Comparison of ENCODE assay signal across 21 cellular contexts in genomic region chr20:56872620-56873458, GRCh38.
DNase-seq lines count a peak whose midpoint lies in the region; ATAC-seq, FAIRE-seq and TF ChIP-seq lines count a peak whose summit lies in the region.
"Had no signal": no experiment of that assay in that cellular context is flagged by ENCODE, and none has a peak within 500 bp of the region (broad histone marks: within the 10 kb centered on the region; RNA-seq: fewer than 3 reads in every experiment).

No MANE protein-coding gene starts in this region.

- H3K9me3 ChIP-seq in OCI-LY7 (ENCODE audit: low read length) (no peaks in the 10 kb centered on the region), mammary epithelial cell (replicated peaks; ENCODE audit: insufficient read depth, low read length) (no peaks in the 10 kb centered on the region), keratinocyte (ENCODE audit: control insufficient read depth, low read depth, low read length) (no peaks in the 10 kb centered on the region), adrenal gland (replicated peaks in 1 of 3) (no peaks in the 10 kb centered on the region)

- intact Hi-C loops in OCI-LY7 (cut with micrococcal nuclease; ENCODE audit: unreplicated experiment) (no loop called here), mammary epithelial cell (cut with micrococcal nuclease) (loop anchor here (1.0 to 10.0 kb wide), 2 partner anchors 158 to 243 kb away; no protein-coding TSS in a partner anchor), posterior cingulate gyrus (cut with DNase I) (no loop called here), adrenal gland (cut with DNase I) (no loop called here)

- no peak overlapping the region for H3K27ac ChIP-seq in OCI-LY7 (ENCODE audit: low read depth, low read length, poor library complexity, severe bottlenecking)
- no peak overlapping the region for H3K27ac ChIP-seq in mammary epithelial cell (ENCODE audit: insufficient read depth, low read depth, low read length)
- H3K27ac ChIP-seq in keratinocyte (ENCODE audit: control insufficient read depth, insufficient read depth, low read length), result no peak overlapping the region
- no peak overlapping the region for H3K27ac ChIP-seq in adrenal gland
- H3K27ac ChIP-seq: BLaER1 treated with 17β-estradiol and CSF1 and Interleukin-3, amounts not matched to agents 10 nM and 100 nM had no signal

- H3K4me3 ChIP-seq in OCI-LY7 (ENCODE audit: low read depth, low read length, poor library complexity, severe bottlenecking) (no peak overlapping the region), mammary epithelial cell (replicated peaks in 1 of 3; ENCODE audit: insufficient read depth in 1 of 3, low read depth in 2 of 3, low read length in 3 of 3) (no peak overlapping the region), keratinocyte (ENCODE audit: control insufficient read depth in 2 of 3, extremely low read depth in 1 of 3, insufficient read depth in 2 of 3, low read depth in 1 of 3, low read length in 3 of 3) (no peak overlapping the region), adrenal gland (no peak overlapping the region)
- H3K4me3 ChIP-seq: BLaER1 treated with 17β-estradiol and CSF1 and Interleukin-3, amounts not matched to agents 10 nM and 100 nM had no signal

- DNase-seq in ELR (ENCODE audit: low read depth) (peak; percentile 44), OCI-LY7 (ENCODE audit: low spot score) (no peak), mammary epithelial cell (peak; percentile 25), keratinocyte (ENCODE audit: low read depth, low spot score) (peak; percentile 13), posterior cingulate gyrus (no peak), adrenal gland (no peak), nucleus accumbens (lab: John Stamatoyannopoulos, UW) (no peak)
- DNase-seq: CD8-positive, alpha-beta memory T cell; DMS79; GDM1; HCEC 1CT; KG1; MV-4-11; NCI-H1417; NCI-H187 treated with DMSO at 0.1 percent for 48 hours; NCI-H345; NCI-H524 treated with DMSO at 0.1 percent for 48 hours had no signal

- BruUV-seq in OCI-LY7 (replicated peaks; lab: Mats Ljungman, UMichigan), result no TSS peak
- BruUV-seq in mammary epithelial cell (replicated peaks; lab: Mats Ljungman, UMichigan), result no TSS peak

- no peak for FAIRE-seq in keratinocyte (lab: Jason Lieb, UNC)

- POLR2A ChIA-PET in OCI-LY7 (lab: Charles Lee), result no interaction called here

- H3K9me2 ChIP-seq in OCI-LY7 (ENCODE audit: insufficient read depth, low read length), result no peaks in the 10 kb centered on the region

- TF ChIP-seq CTCF in OCI-LY7 (conservative IDR thresholded peaks at IDR 0.05; ENCODE audit: low read length) (0 out of 2 replicates have a peak, but pooled peaks have one; percentile 13), mammary epithelial cell (conservative IDR thresholded peaks at IDR 0.05 in 1 of 2, IDR thresholded peaks at IDR 0.05 in 1 of 2; ENCODE audit: extremely low read depth in 1 of 2, insufficient read depth in 1 of 2, low read depth in 1 of 2, low read length in 2 of 2) (peak in 1 of 2 donors; percentile 28), keratinocyte (optimal IDR thresholded peaks at IDR 0.05 in 1 of 3, IDR thresholded peaks at IDR 0.05 in 1 of 3, conservative IDR thresholded peaks at IDR 0.05 in 1 of 3; ENCODE audit: extremely low read depth in 1 of 3, insufficient read depth in 2 of 3, low read length in 3 of 3) (peak in 1 of 3 experiments; percentile 59), adrenal gland (IDR thresholded peaks at IDR 0.05) (no peak)

- H2AFZ ChIP-seq in OCI-LY7 (ENCODE audit: low read length) (no peak overlapping the region), mammary epithelial cell (ENCODE audit: low read depth, low read length) (no peak overlapping the region), keratinocyte (ENCODE audit: control insufficient read depth, low read length) (no peak overlapping the region)

- no peak overlapping the region for H3K4me2 ChIP-seq in OCI-LY7 (ENCODE audit: low read length)
- H3K4me2 ChIP-seq in mammary epithelial cell (ENCODE audit: insufficient read depth, low read depth, low read length), result no peak overlapping the region
- no peak overlapping the region for H3K4me2 ChIP-seq in keratinocyte (ENCODE audit: control insufficient read depth, extremely low read depth, insufficient read depth, low read depth, low read length)

- peaks cover 38% of the 10 kb centered on the region for H3K4me1 ChIP-seq in OCI-LY7 (ENCODE audit: insufficient read depth, low read length, poor library complexity, severe bottlenecking)
- peaks cover 7% of the 10 kb centered on the region for H3K4me1 ChIP-seq in mammary epithelial cell (ENCODE audit: insufficient read depth, low read length)
- peaks cover 8% of the 10 kb centered on the region for H3K4me1 ChIP-seq in keratinocyte (ENCODE audit: control insufficient read depth, extremely low read depth, insufficient read depth, low read length)
- no peaks in the 10 kb centered on the region for H3K4me1 ChIP-seq in adrenal gland (replicated peaks in 1 of 2)

- H3K9me1 ChIP-seq in keratinocyte (ENCODE audit: control insufficient read depth, extremely low read depth, insufficient read depth, low read length), result no peaks in the 10 kb centered on the region

- 89% methylated on average over 11 of the region's 11 CpGs for WGBS in mammary epithelial cell (ENCODE audit: low coverage, missing lambda C conversion rate)
- 79 to 85% (median 80%) methylated on average over 10 to 11 of the region's 11 CpGs for WGBS in adrenal gland, 4 donors

- H3K9ac ChIP-seq in mammary epithelial cell (ENCODE audit: insufficient read depth, low read length), result no peak overlapping the region
- H3K9ac ChIP-seq in keratinocyte (ENCODE audit: control insufficient read depth, extremely low read depth, insufficient read depth, low read length), result no peak overlapping the region
- H3K9ac ChIP-seq: BLaER1 treated with 17β-estradiol and CSF1 and Interleukin-3, amounts not matched to agents 10 nM and 100 nM had no signal

- H3K27me3 ChIP-seq in mammary epithelial cell (ENCODE audit: insufficient read depth, low read length), result peaks cover under 1% of the 10 kb centered on the region
- peaks cover 11% of the 10 kb centered on the region for H3K27me3 ChIP-seq in keratinocyte (ENCODE audit: control insufficient read depth, extremely low read depth, insufficient read depth, low read length)
- no peaks in the 10 kb centered on the region for H3K27me3 ChIP-seq in adrenal gland
- H3K27me3 ChIP-seq: BLaER1 treated with 17β-estradiol and CSF1 and Interleukin-3, amounts not matched to agents 10 nM and 100 nM had no signal

- no peak for ATAC-seq in HG02759 (IDR thresholded peaks at IDR 0.05; ENCODE audit: unreplicated experiment)
- ATAC-seq: Panc1, Right ventricle myocardium inferior had no signal

- H3K36me3 ChIP-seq in OCI-LY7 (ENCODE audit: insufficient read depth, low read length) (no peaks in the 10 kb centered on the region), mammary epithelial cell (ENCODE audit: insufficient read depth, low read length) (no peaks in the 10 kb centered on the region), keratinocyte (ENCODE audit: control insufficient read depth in 2 of 2, extremely low read depth in 1 of 2, insufficient read depth in 2 of 2, low read length in 2 of 2) (no peaks in the 10 kb centered on the region), adrenal gland (replicated peaks in 1 of 2) (no peaks in the 10 kb centered on the region)
- H3K36me3 ChIP-seq: BLaER1 treated with 17β-estradiol and CSF1 and Interleukin-3, amounts not matched to agents 10 nM and 100 nM had no signal

- CTCF ChIA-PET in OCI-LY7 (lab: Charles Lee; ENCODE audit: unreplicated experiment), result no interaction called here
- CTCF ChIA-PET in mammary epithelial cell (lab: Charles Lee; ENCODE audit: low non-redundant PET), result no interaction called here

- in situ Hi-C loops in mammary epithelial cell (cut with MboI; ENCODE audit: low sequenced_read_pairs in 2 of 2), result loop anchor here in 1 of 2 donors (10.0 kb wide), 1 partner anchor 238 kb away; no protein-coding TSS in a partner anchor

- no peaks in the 10 kb centered on the region for H3K79me2 ChIP-seq in OCI-LY7 (ENCODE audit: insufficient read depth, low read depth, low read length)
- no peaks in the 10 kb centered on the region for H3K79me2 ChIP-seq in mammary epithelial cell (ENCODE audit: insufficient read depth, low read length)
- no peaks in the 10 kb centered on the region for H3K79me2 ChIP-seq in keratinocyte (ENCODE audit: control insufficient read depth, insufficient read depth, low read length)

- TF ChIP-seq POLR2A in adrenal gland (IDR thresholded peaks at IDR 0.05), result no peak

- H4K20me1 ChIP-seq in OCI-LY7 (ENCODE audit: insufficient read depth, low read length) (no peaks in the 10 kb centered on the region), mammary epithelial cell (ENCODE audit: insufficient read depth, low read length) (no peaks in the 10 kb centered on the region), keratinocyte (ENCODE audit: control insufficient read depth, extremely low read depth, insufficient read depth, low read length) (no peaks in the 10 kb centered on the region)
- H4K20me1 ChIP-seq: BLaER1 treated with 17β-estradiol and CSF1 and Interleukin-3, amounts not matched to agents 10 nM and 100 nM had no signal

- dilution Hi-C loops in mammary epithelial cell (cut with HindIII; ENCODE audit: low sequenced_read_pairs), result loop anchor here (5.0 kb wide), 2 partner anchors 34 to 121 kb away; no protein-coding TSS in a partner anchor
- dilution Hi-C loops in keratinocyte (cut with MboI; ENCODE audit: extremely low pct_ligation_motif_present, low sequenced_read_pairs), result no loop called here

Comparison
In these comparisons a context has a peak if more than half of its experiments do, and no peak if none do; other contexts are left out.
1. DNase-seq: peak in ELR (single experiment), mammary epithelial cell (single experiment) and keratinocyte (single experiment); none in OCI-LY7 (single experiment), posterior cingulate gyrus (0 of 10), adrenal gland (0 of 7) and nucleus accumbens (0 of 56).